Comparison of ENCODE assay signal across 22 cellular contexts in the genomic region with DNA sequence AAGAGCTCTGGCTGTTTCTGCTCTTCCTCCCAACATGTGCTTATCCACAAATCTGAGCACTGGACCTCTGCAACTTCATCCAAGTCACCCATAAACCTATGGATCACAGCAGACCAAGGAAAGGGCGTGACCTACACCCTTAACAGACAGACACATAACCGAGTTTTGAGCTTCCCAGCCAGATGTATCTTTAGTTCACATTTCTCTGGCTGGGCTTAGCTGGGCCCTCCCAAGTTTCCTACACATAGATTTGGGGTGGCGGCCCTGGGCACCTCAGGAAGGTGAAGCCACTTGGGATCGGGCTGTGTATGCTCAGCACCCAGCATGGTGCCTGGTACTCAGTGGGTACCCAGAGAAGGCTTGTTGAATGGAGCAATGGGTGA. TPM values are rescaled to one million over a fixed set of nuclear protein-coding genes. Genes with fewer than 3 reads are reported as not detected.
A peak's percentile ranks its signal among the peaks of the same experiment; 100 is the strongest.
DNase-seq lines count a peak whose midpoint lies in the region; ATAC-seq, FAIRE-seq and TF ChIP-seq lines count a peak whose summit lies in the region.
"Had no signal": no experiment of that assay in that cellular context is flagged by ENCODE, and none has a peak within 500 bp of the region (broad histone marks: within the 10 kb centered on the region; RNA-seq: fewer than 3 reads in every experiment).

No MANE protein-coding gene starts in this region.

- intact Hi-C loops in Right ventricle myocardium superior (cut with DNase I) (no loop called here), heart left ventricle (cut with DNase I) (no loop called here)

- no peak overlapping the region for H4K91ac ChIP-seq in H1 (replicated peaks; ENCODE audit: insufficient read length, low read length)

- H3K27ac ChIP-seq in heart left ventricle (no peak overlapping the region), astrocyte (ENCODE audit: low read depth, low read length) (no peak overlapping the region), H1 (ENCODE audit: low read depth, low read length) (no peak overlapping the region)
- H3K27ac ChIP-seq: 22Rv1; A549; BLaER1 treated with 17β-estradiol and CSF1 and Interleukin-3, amounts not matched to agents 10 nM and 100 nM; C4-2B had no signal

- H3K4me3 ChIP-seq in heart left ventricle (no peak overlapping the region), astrocyte (ENCODE audit: insufficient read depth, low read depth, low read length) (no peak overlapping the region), H1 (ENCODE audit: extremely low read depth in 1 of 4, insufficient read depth in 2 of 4, low read depth in 3 of 4, low read length in 4 of 4) (no peak overlapping the region)
- H3K4me3 ChIP-seq: A549; BLaER1 treated with 17β-estradiol and CSF1 and Interleukin-3, amounts not matched to agents 10 nM and 100 nM had no signal

- H4K20me1 ChIP-seq in astrocyte (ENCODE audit: insufficient read depth, low read length), result no peaks in the 10 kb centered on the region
- H4K20me1 ChIP-seq in H1 (replicated peaks in 1 of 2; ENCODE audit: control insufficient read depth in 1 of 2, insufficient read depth in 2 of 2, low read length in 2 of 2), result no peaks in the 10 kb centered on the region
- H4K20me1 ChIP-seq: BLaER1 treated with 17β-estradiol and CSF1 and Interleukin-3, amounts not matched to agents 10 nM and 100 nM had no signal

- H3K4me1 Mint-ChIP-seq in astrocyte (ENCODE audit: low read depth, unreplicated experiment), result peaks cover 13% of the 10 kb centered on the region
- H3K4me1 Mint-ChIP-seq in activated CD4-positive, alpha-beta memory T cell treated with anti-CD3 and anti-CD28 coated beads, Interleukin-2, amount 10 ng/mL, durations not matched to agents 7 days and 5 days, result peaks cover 37% of the 10 kb centered on the region
- H3K4me1 Mint-ChIP-seq: B cell had no signal

- no peak overlapping the region for H2BK5ac ChIP-seq in H1 (ENCODE audit: low read depth, low read length)

- no peak overlapping the region for H2BK15ac ChIP-seq in H1 (ENCODE audit: low read length)

- H3K4ac ChIP-seq in H1 (replicated peaks; ENCODE audit: insufficient read length, low read depth, low read length), result no peak overlapping the region

- H2BK20ac ChIP-seq in H1 (ENCODE audit: low read length), result no peak overlapping the region

- H3K27ac Mint-ChIP-seq in astrocyte (ENCODE audit: unreplicated experiment), result peak overlapping the region; percentile 59
- no peak overlapping the region for H3K27ac Mint-ChIP-seq in activated CD4-positive, alpha-beta memory T cell treated with anti-CD3 and anti-CD28 coated beads, Interleukin-2, amount 10 ng/mL, durations not matched to agents 7 days and 5 days
- H3K27ac Mint-ChIP-seq: B cell; CD4-positive, alpha-beta T cell had no signal

- H2AK5ac ChIP-seq in H1 (ENCODE audit: low read depth, low read length), result 0 out of 2 replicates have a peak overlapping the region, but pooled peaks have one; percentile 39

- H3K4me1 ChIP-seq in heart left ventricle, result no peaks in the 10 kb centered on the region
- H3K4me1 ChIP-seq in astrocyte (ENCODE audit: insufficient read depth, low read length), result no peaks in the 10 kb centered on the region
- no peaks in the 10 kb centered on the region for H3K4me1 ChIP-seq in H1 (replicated peaks in 1 of 4; ENCODE audit: control insufficient read depth in 3 of 4, insufficient read depth in 4 of 4, low read length in 3 of 4)
- H3K4me1 ChIP-seq: A549, Caco-2 had no signal

- no peak for ATAC-seq in Right ventricle myocardium superior (ENCODE audit: poor library complexity)
- ATAC-seq in heart left ventricle, result no peak
- peak; percentile 6 for ATAC-seq in HG03571 (IDR thresholded peaks at IDR 0.05; ENCODE audit: unreplicated experiment)
- ATAC-seq: A549 had no signal

- H3K18ac ChIP-seq in H1 (ENCODE audit: extremely low read depth, low read length), result no peak overlapping the region

- CTCF ChIA-PET in H1 (lab: Charles Lee; ENCODE audit: partially characterized antibody), result interaction anchor here (0.7 to 27.2 kb wide), 4 partner anchors 9 to 107 kb away, joined by 3 to 513 read pairs (median 258); no protein-coding TSS in a partner anchor
- CTCF ChIA-PET in activated CD4-positive, alpha-beta memory T cell treated with anti-CD3 and anti-CD28 coated beads, Interleukin-2, amount 10 ng/mL, durations not matched to agents 7 days and 5 days (lab: Charles Lee), result interaction anchor here (1.3 kb wide), 2 partner anchors 26 to 112 kb away, joined by 4 read pairs; no protein-coding TSS in a partner anchor

- FAIRE-seq in astrocyte (lab: Jason Lieb, UNC) (no peak), H1 (lab: Jason Lieb, UNC) (no peak)
- FAIRE-seq: A549, D721Med, G401.6 had no signal

- POLR2A ChIA-PET in H1 (lab: Charles Lee; ENCODE audit: partially characterized antibody), result interaction anchor here (1.5 to 11.1 kb wide), 6 partner anchors 8 to 27 kb away, joined by 3 to 80 read pairs (median 6); no protein-coding TSS in a partner anchor
- POLR2A ChIA-PET in activated CD4-positive, alpha-beta memory T cell treated with anti-CD3 and anti-CD28 coated beads, Interleukin-2, amount 10 ng/mL, durations not matched to agents 7 days and 5 days (lab: Charles Lee), result no interaction called here

- DNase-seq in Right ventricle myocardium superior (peak; percentile 3), heart left ventricle (no peak), astrocyte (ENCODE audit: low read depth) (no peak), H1 (ENCODE audit: low read depth in 1 of 2, low spot score in 2 of 2) (no peak), islet precursor cell (no peak), NCI-H446 treated with DMSO at 0.1 percent for 48 hours (lab: John Stamatoyannopoulos, UW) (no peak)
- DNase-seq in activated CD4-positive, alpha-beta memory T cell treated with anti-CD3 and anti-CD28 coated beads, Interleukin-2, amount 10 ng/mL, durations not matched to agents 7 days and 5 days, result no peak
- DNase-seq: AML-193; Caco-2; Calu3; CD4-positive, alpha-beta T cell; DMS79 treated with DMSO at 0.1 percent for 48 hours; GF-D8 had no signal

- H2AFZ ChIP-seq in astrocyte (ENCODE audit: low read depth, low read length), result no peak overlapping the region
- H2AFZ ChIP-seq in H1 (ENCODE audit: low read length), result no peak overlapping the region

- no peak overlapping the region for H3K23ac ChIP-seq in H1 (ENCODE audit: insufficient read length)

- no peak overlapping the region for H3K14ac ChIP-seq in H1 (ENCODE audit: insufficient read length)

- TF ChIP-seq POLR2A in heart left ventricle (IDR thresholded peaks at IDR 0.05) (no peak), H1 (IDR thresholded peaks at IDR 0.05; ENCODE audit: control extremely low read depth in 1 of 2, low read depth in 2 of 2, low read length in 2 of 2) (0 out of 3 replicates have a peak, but pooled peaks of 1 of the 2 experiments have one; percentile 25)

- H3K27me3 Mint-ChIP-seq in astrocyte (ENCODE audit: low read depth, unreplicated experiment), result peaks cover 36% of the 10 kb centered on the region
- peaks cover 15% of the 10 kb centered on the region for H3K27me3 Mint-ChIP-seq in activated CD4-positive, alpha-beta memory T cell treated with anti-CD3 and anti-CD28 coated beads, Interleukin-2, amount 10 ng/mL, durations not matched to agents 7 days and 5 days

- no peak overlapping the region for H4K5ac ChIP-seq in H1 (ENCODE audit: insufficient read length, low read depth, low read length)

- H4K8ac ChIP-seq in H1 (ENCODE audit: extremely low read depth, insufficient read depth, low read length), result no peak overlapping the region

- no peaks in the 10 kb centered on the region for H3K23me2 ChIP-seq in H1 (ENCODE audit: low read depth, low read length)

- H3K4me2 ChIP-seq in astrocyte (ENCODE audit: low read length), result peak overlapping the region; percentile 5
- no peak overlapping the region for H3K4me2 ChIP-seq in H1 (ENCODE audit: insufficient read depth in 1 of 2, low read depth in 2 of 2, low read length in 2 of 2)
- H3K4me2 ChIP-seq: A549; BLaER1 treated with 17β-estradiol and CSF1 and Interleukin-3, amounts not matched to agents 10 nM and 100 nM had no signal

- H2BK12ac ChIP-seq in H1 (ENCODE audit: low read depth, low read length), result no peak overlapping the region

- no peak for TF ChIP-seq RAD21 in H1 (IDR thresholded peaks at IDR 0.05 in 1 of 2, conservative IDR thresholded peaks at IDR 0.05 in 1 of 2; ENCODE audit: low read depth in 2 of 2, low read length in 2 of 2)

- H2BK120ac ChIP-seq in H1 (replicated peaks; ENCODE audit: low read depth, low read length), result no peak overlapping the region

- WGBS in heart left ventricle, 4 donors, result 69 to 80% (median 75%) methylated on average over 4 of the region's 4 CpGs
- 94% methylated on average over 4 of the region's 4 CpGs; no CpG with 5 or more reads in 1 of the 2 experiments for WGBS in H1 (ENCODE audit: extremely low coverage in 1 of 2, insufficient coverage in 1 of 2, insufficient read length in 1 of 2, insufficient replicate concordance in 2 of 2, low coverage in 1 of 2, low lambda C conversion rate in 2 of 2, missing lambda C conversion rate in 1 of 2), 2 experiments

- no peak for TF ChIP-seq EP300 in H1 (IDR thresholded peaks at IDR 0.05; ENCODE audit: borderline replicate concordance in 1 of 2, low read depth in 2 of 2, low read length in 2 of 2)

- peaks cover 10% of the 10 kb centered on the region for H3K9me3 Mint-ChIP-seq in astrocyte (ENCODE audit: unreplicated experiment)
- no peaks in the 10 kb centered on the region for H3K9me3 Mint-ChIP-seq in activated CD4-positive, alpha-beta memory T cell treated with anti-CD3 and anti-CD28 coated beads, Interleukin-2, amount 10 ng/mL, durations not matched to agents 7 days and 5 days
- H3K9me3 Mint-ChIP-seq: CD4-positive, alpha-beta T cell had no signal

- H3K79me2 ChIP-seq in astrocyte (ENCODE audit: insufficient read depth, low read length) (no peaks in the 10 kb centered on the region), H1 (ENCODE audit: control insufficient read depth in 1 of 2, insufficient read depth in 2 of 2, low read length in 2 of 2) (no peaks in the 10 kb centered on the region)

- H3K9me3 ChIP-seq in heart left ventricle, result no peaks in the 10 kb centered on the region
- H3K9me3 ChIP-seq in astrocyte (ENCODE audit: insufficient read depth, low read depth, low read length), result no peaks in the 10 kb centered on the region
- H3K9me3 ChIP-seq in H1 (ENCODE audit: insufficient read depth in 2 of 2, low read depth in 1 of 2, low read length in 1 of 2), result no peaks in the 10 kb centered on the region
- H3K9me3 ChIP-seq: A549; BLaER1 treated with 17β-estradiol and CSF1 and Interleukin-3, amounts not matched to agents 10 nM and 100 nM; Caco-2 had no signal

- H3K36me3 Mint-ChIP-seq in astrocyte (ENCODE audit: low read depth, unreplicated experiment), result peaks cover 5% of the 10 kb centered on the region
- no peaks in the 10 kb centered on the region for H3K36me3 Mint-ChIP-seq in activated CD4-positive, alpha-beta memory T cell treated with anti-CD3 and anti-CD28 coated beads, Interleukin-2, amount 10 ng/mL, durations not matched to agents 7 days and 5 days (ENCODE audit: low read depth)

- no peak for TF ChIP-seq CTCF in heart left ventricle (IDR thresholded peaks at IDR 0.05)
- no peak for TF ChIP-seq CTCF in astrocyte (IDR thresholded peaks at IDR 0.05; ENCODE audit: insufficient read depth, low read depth, low read length)
- no peak for TF ChIP-seq CTCF in H1 (IDR thresholded peaks at IDR 0.05; ENCODE audit: control extremely low read depth in 1 of 3, insufficient read depth in 1 of 3, low read depth in 1 of 3, low read length in 3 of 3)

- peaks cover 0 to 40% (median 0%) of the 10 kb centered on the region in 9 donors for H3K27me3 ChIP-seq in heart left ventricle
- peaks cover 6% of the 10 kb centered on the region for H3K27me3 ChIP-seq in astrocyte (ENCODE audit: insufficient read depth, low read length)
- no peaks in the 10 kb centered on the region; a peak in 1 of 7 replicates for H3K27me3 ChIP-seq in H1 (replicated peaks in 1 of 4; ENCODE audit: control insufficient read depth in 3 of 4, extremely low read depth in 1 of 4, insufficient read depth in 3 of 4, low read length in 3 of 4)
- H3K27me3 ChIP-seq: BLaER1 treated with 17β-estradiol and CSF1 and Interleukin-3, amounts not matched to agents 10 nM and 100 nM had no signal

- H3K56ac ChIP-seq in H1 (replicated peaks; ENCODE audit: insufficient read length, low read depth, low read length), result no peak overlapping the region

- no peaks in the 10 kb centered on the region for H3K36me3 ChIP-seq in heart left ventricle
- H3K36me3 ChIP-seq in astrocyte (ENCODE audit: insufficient read depth, low read length), result no peaks in the 10 kb centered on the region
- no peaks in the 10 kb centered on the region for H3K36me3 ChIP-seq in H1 (ENCODE audit: control insufficient read depth in 2 of 4, insufficient read depth in 4 of 4, low read length in 3 of 4)

- H3K79me1 ChIP-seq in H1 (ENCODE audit: low read depth, low read length), result no peaks in the 10 kb centered on the region

- H3K9ac ChIP-seq in astrocyte (ENCODE audit: low read length) (no peak overlapping the region), H1 (replicated peaks in 1 of 4; ENCODE audit: extremely low read depth in 1 of 4, low read depth in 3 of 4, low read length in 3 of 4) (no peak overlapping the region)
- H3K9ac ChIP-seq: BLaER1 treated with 17β-estradiol and CSF1 and Interleukin-3, amounts not matched to agents 10 nM and 100 nM had no signal

- no peak overlapping the region for H3K4me3 Mint-ChIP-seq in astrocyte (ENCODE audit: unreplicated experiment)
- H3K4me3 Mint-ChIP-seq in activated CD4-positive, alpha-beta memory T cell treated with anti-CD3 and anti-CD28 coated beads, Interleukin-2, amount 10 ng/mL, durations not matched to agents 7 days and 5 days, result no peak overlapping the region
- H3K4me3 Mint-ChIP-seq: B cell; CD4-positive, alpha-beta T cell had no signal

RNA-seq across cellular contexts. Expression of a gene that starts 26.4 kb away (rescaled TPM):
- total RNA-seq in Right ventricle myocardium superior (4.8 TPM), heart left ventricle (1 to 10 TPM; 2.5 to 8.0 (median 3.5) TPM), astrocyte (1.2 and 1.9 TPM in 2 replicates)
- polyA plus RNA-seq in heart left ventricle (1 to 10 TPM; 1.9 to 7.0 TPM), H1 (2011; rRNA removed) (41.2 and 67.2 TPM in 2 replicates)
- 43.5 and 47.3 TPM in 2 replicates for total RNA-seq in H1 (2021; fragmentation: NEBNext Ultra II Directional; extraction: Animal tissue kit (Norgen Biotek cat#: 25700))
- polyA plus RNA-seq in H1 (2011; cell fraction: cytosol; rRNA removed), result 55.2 TPM
- polyA plus RNA-seq in H1 (2011; cell fraction: nucleus; rRNA removed), result 219 TPM
- polyA plus RNA-seq in H1 (2012, experiment 1 of 2), result 49.6 to 60.3 TPM (median 56.9 TPM) in 4 replicates
- polyA plus RNA-seq in H1 (2012, experiment 2 of 2), result 29.1 TPM
- polyA plus RNA-seq in H1 (2013, experiment 1 of 2), result 11.5 TPM
- polyA plus RNA-seq in H1 (2013, experiment 2 of 2), result 10.3 TPM
- 25.1 and 26.5 TPM in 2 replicates for polyA minus RNA-seq in H1 (2011; rRNA and poly(A)+ RNA removed)
- polyA minus RNA-seq in H1 (2011; cell fraction: cytosol; rRNA and poly(A)+ RNA removed), result 23.8 TPM
- polyA minus RNA-seq in H1 (2011; cell fraction: nucleus; rRNA and poly(A)+ RNA removed), result 51.8 TPM
- total RNA-seq in activated CD4-positive, alpha-beta memory T cell treated with anti-CD3 and anti-CD28 coated beads, Interleukin-2, amount 10 ng/mL, durations not matched to agents 7 days and 5 days, result 1 to 10 TPM; 4.0 to 4.3 TPM
- total RNA-seq: A172 had no signal
